Comparison of ENCODE assay signal across 20 cellular contexts in genomic region chr1:72915581-72915980, GRCh38.
DNase-seq lines count a peak whose midpoint lies in the region; ATAC-seq and TF ChIP-seq lines count a peak whose summit lies in the region.
"Had no signal": no experiment of that assay in that cellular context is flagged by ENCODE, and none has a peak within 500 bp of the region (broad histone marks: within the 10 kb centered on the region; RNA-seq: fewer than 3 reads in every experiment).

No MANE protein-coding gene starts in this region.

- no peak overlapping the region for H3K27ac ChIP-seq in iPS-20b (ENCODE audit: low read length)
- no peak overlapping the region for H3K27ac ChIP-seq in trophoblast cell (ENCODE audit: low read depth, low read length)
- no peak overlapping the region for H3K27ac ChIP-seq in gastroesophageal sphincter
- H3K27ac ChIP-seq: ascending aorta, foreskin keratinocyte, testis had no signal

- no peak overlapping the region for H4K12ac ChIP-seq in trophoblast cell (ENCODE audit: low read depth, low read length)

- no peak overlapping the region for H3K4me2 ChIP-seq in trophoblast cell (ENCODE audit: low read length)

- H2BK12ac ChIP-seq in trophoblast cell (ENCODE audit: low read length) = no peak overlapping the region

- no peaks in the 10 kb centered on the region for H3K9me3 ChIP-seq in iPS-20b (ENCODE audit: insufficient read depth, low read depth, low read length)
- no peaks in the 10 kb centered on the region for H3K9me3 ChIP-seq in trophoblast cell (ENCODE audit: insufficient read depth, low read depth, low read length)
- H3K9me3 ChIP-seq in gastroesophageal sphincter = no peaks in the 10 kb centered on the region
- H3K9me3 ChIP-seq: ascending aorta, testis had no signal

- H4K8ac ChIP-seq in trophoblast cell (ENCODE audit: low read depth, low read length) = no peak overlapping the region

- H4K91ac ChIP-seq in trophoblast cell (ENCODE audit: low read depth, low read length) = no peak overlapping the region

- H3K23ac ChIP-seq in trophoblast cell (ENCODE audit: low read length) = no peak overlapping the region

- no peak for TF ChIP-seq CTCF in gastroesophageal sphincter (IDR thresholded peaks at IDR 0.05)

- H3K36me3 ChIP-seq in iPS-20b (ENCODE audit: insufficient read depth, low read depth, low read length) (no peaks in the 10 kb centered on the region), trophoblast cell (ENCODE audit: control insufficient read depth in 1 of 2, insufficient read depth in 2 of 2, low read length in 2 of 2) (no peaks in the 10 kb centered on the region), gastroesophageal sphincter (no peaks in the 10 kb centered on the region)
- H3K36me3 ChIP-seq: ascending aorta had no signal

- H3K9ac ChIP-seq in iPS-20b (ENCODE audit: low read depth, low read length) (no peak overlapping the region), trophoblast cell (ENCODE audit: low read length) (no peak overlapping the region)

- TF ChIP-seq EP300 in gastroesophageal sphincter (IDR thresholded peaks at IDR 0.05) = no peak

- H2BK5ac ChIP-seq in trophoblast cell (ENCODE audit: low read depth, low read length, poor library complexity) = no peak overlapping the region

- no peak overlapping the region for H2AFZ ChIP-seq in trophoblast cell (ENCODE audit: insufficient read depth, low read length, poor library complexity)

- no peak overlapping the region for H3K14ac ChIP-seq in trophoblast cell (ENCODE audit: low read length)

- no CpG with 5 or more reads among the region's 6 CpGs for WGBS in trophoblast cell (ENCODE audit: extremely low coverage, insufficient coverage, insufficient read length)
- 52 to 53% methylated on average over 5 to 6 of the region's 6 CpGs for WGBS in gastroesophageal sphincter (ENCODE audit: low coverage in 1 of 2), 2 donors

- TF ChIP-seq POLR2A in gastroesophageal sphincter (IDR thresholded peaks at IDR 0.05) = no peak

- H3K4me3 ChIP-seq in iPS-20b (ENCODE audit: low read length) = peak overlapping the region; percentile 31; the same call in 1 of the 2 replicates
- H3K4me3 ChIP-seq in trophoblast cell (ENCODE audit: low read depth, low read length) = no peak overlapping the region
- H3K4me3 ChIP-seq in gastroesophageal sphincter = no peak overlapping the region
- H3K4me3 ChIP-seq: ascending aorta, K562, testis had no signal

- H3K79me2 ChIP-seq in trophoblast cell (ENCODE audit: control insufficient read depth, insufficient read depth, low read length, poor library complexity) = no peaks in the 10 kb centered on the region

- H3K27me3 ChIP-seq in iPS-20b (ENCODE audit: insufficient read depth, low read length) = no peaks in the 10 kb centered on the region
- H3K27me3 ChIP-seq in trophoblast cell (ENCODE audit: insufficient read depth, low read length) = no peaks in the 10 kb centered on the region
- no peaks in the 10 kb centered on the region for H3K27me3 ChIP-seq in gastroesophageal sphincter
- H3K27me3 ChIP-seq: ascending aorta, foreskin keratinocyte, testis had no signal

- no peaks in the 10 kb centered on the region for H3K79me1 ChIP-seq in trophoblast cell (ENCODE audit: low read length)

- H3K4me1 ChIP-seq in iPS-20b (ENCODE audit: insufficient read depth, low read length) = peaks cover 3% of the 10 kb centered on the region; the same call in 1 of the 2 replicates
- H3K4me1 ChIP-seq in trophoblast cell (ENCODE audit: control insufficient read depth in 1 of 2, insufficient read depth in 2 of 2, low read length in 2 of 2) = no peaks in the 10 kb centered on the region
- no peaks in the 10 kb centered on the region for H3K4me1 ChIP-seq in gastroesophageal sphincter
- H3K4me1 ChIP-seq: ascending aorta, foreskin keratinocyte, testis had no signal

- H3K4ac ChIP-seq in trophoblast cell (ENCODE audit: low read depth, low read length) = no peak overlapping the region

- H3K18ac ChIP-seq in trophoblast cell (ENCODE audit: low read length) = no peak overlapping the region

- no peak overlapping the region for H2AK5ac ChIP-seq in trophoblast cell (ENCODE audit: low read length)

- peak; percentile 8 for DNase-seq in COLO829 (ENCODE audit: low spot score)
- peak; percentile 30 for DNase-seq in NCI-H1048 (lab: John Stamatoyannopoulos, UW)
- peak; percentile 80 for DNase-seq in NCI-H526 treated with DMSO at 0.1 percent for 48 hours (lab: John Stamatoyannopoulos, UW)
- DNase-seq in NCI-H1930 (lab: John Stamatoyannopoulos, UW) = no peak
- no peak for DNase-seq in trophoblast cell
- DNase-seq: ACHN; C1 segment of cervical spinal cord; DMS 273 treated with DMSO at 0.1 percent for 48 hours; erythroblast; foreskin keratinocyte; hippocampal formation; left cardiac atrium; naive thymus-derived CD4-positive, alpha-beta T cell; testis had no signal

- H2BK120ac ChIP-seq in trophoblast cell (ENCODE audit: insufficient read depth, low read length, poor library complexity) = no peak overlapping the region

- ATAC-seq in gastroesophageal sphincter (no peak), GM19467 (IDR thresholded peaks at IDR 0.05; ENCODE audit: unreplicated experiment) (no peak)
- ATAC-seq: foreskin keratinocyte; K562; left cardiac atrium; naive thymus-derived CD4-positive, alpha-beta T cell; stimulated activated effector memory CD8-positive, alpha-beta T cell treated with anti-CD3 and anti-CD28 coated beads, Interleukin-12 subunit alpha, Interleukin-12 subunit beta, amount 100 ng/mL, for 72 hours had no signal

Comparison
In these comparisons a context has a peak if more than half of its experiments do, and no peak if none do; other contexts are left out.
1. DNase-seq: peak in COLO829 (single experiment), NCI-H1048 (single experiment) and NCI-H526 treated with DMSO at 0.1 percent for 48 hours (single experiment); none in NCI-H1930 (0 of 2) and trophoblast cell (0 of 2).